ENCODE assay signal across 8 cellular contexts in genomic region chr10:101694674-101695403, GRCh38. TPM values are rescaled to one million over a fixed set of nuclear protein-coding genes. Genes with fewer than 3 reads are reported as not detected.
DNase-seq lines count a peak whose midpoint lies in the region; ATAC-seq, FAIRE-seq and TF ChIP-seq lines count a peak whose summit lies in the region.

TSS of gene FBXW4 (minus strand) at chr10:101695170. CDS start at chr10:101695105, 65 bp downstream.

- H3K9me3 Mint-ChIP-seq in astrocyte (ENCODE audit: unreplicated experiment), result no peaks in the 10 kb centered on the region

- H3K36me3 ChIP-seq in HUES48 (ENCODE audit: control insufficient read depth, insufficient read depth, low read length) (no peaks in the 10 kb centered on the region), astrocyte (ENCODE audit: insufficient read depth, low read length) (no peaks in the 10 kb centered on the region), hepatocyte (replicated peaks; ENCODE audit: insufficient read depth, low read depth) (no peaks in the 10 kb centered on the region)

- peaks cover 18% of the 10 kb centered on the region for H3K4me1 Mint-ChIP-seq in astrocyte (ENCODE audit: low read depth, unreplicated experiment)

- peak within 1 kb of the TSS; percentile 95 for H3K27ac Mint-ChIP-seq in astrocyte (ENCODE audit: unreplicated experiment)

- peak; percentile 24 for DNase-seq in DMS114 treated with DMSO at 0.1 percent for 48 hours (lab: John Stamatoyannopoulos, UW; ENCODE audit: unreplicated experiment)
- peak; percentile 23 for DNase-seq in astrocyte (ENCODE audit: low read depth)
- peak; percentile 79 for DNase-seq in hepatocyte (ENCODE audit: low spot score)
- no peak for DNase-seq in retinal pigment epithelial cell (ENCODE audit: low read depth)
- no peak for DNase-seq in NCI-H2029 treated with DMSO at 0.1 percent for 48 hours (lab: John Stamatoyannopoulos, UW)

- TF ChIP-seq CTCF in astrocyte (IDR thresholded peaks at IDR 0.05; ENCODE audit: insufficient read depth, low read depth, low read length) (no peak), hepatocyte (IDR thresholded peaks at IDR 0.05; ENCODE audit: poor library complexity) (no peak), retinal pigment epithelial cell (conservative IDR thresholded peaks at IDR 0.05; ENCODE audit: low read depth, low read length) (no peak)

- H3K4me3 Mint-ChIP-seq in astrocyte (ENCODE audit: unreplicated experiment), result peak within 1 kb of the TSS; percentile 89

- peak within 1 kb of the TSS; percentile 92 for H3K27ac ChIP-seq in HUES48 (ENCODE audit: low read depth, low read length)
- H3K27ac ChIP-seq in astrocyte (ENCODE audit: low read depth, low read length), result peak within 1 kb of the TSS; percentile 90
- H3K27ac ChIP-seq in hepatocyte, result peak within 1 kb of the TSS; percentile 100

- peaks cover 49% of the 10 kb centered on the region for H3K79me2 ChIP-seq in astrocyte (ENCODE audit: insufficient read depth, low read length)
- H3K79me2 ChIP-seq in hepatocyte, result peaks cover 56% of the 10 kb centered on the region

- 5% methylated on average over 39 of the region's 70 CpGs for WGBS in hepatocyte (ENCODE audit: low lambda C conversion rate, missing lambda C conversion rate)

- H3K9me2 ChIP-seq in hepatocyte (replicated peaks; ENCODE audit: insufficient read depth), result no peaks in the 10 kb centered on the region

- peak within 1 kb of the TSS; percentile 97 for H2AFZ ChIP-seq in astrocyte (ENCODE audit: low read depth, low read length)
- H2AFZ ChIP-seq in hepatocyte, result peak within 1 kb of the TSS; percentile 69

- peak within 1 kb of the TSS; percentile 93 for H3K9ac ChIP-seq in HUES48 (ENCODE audit: low read depth, low read length)
- H3K9ac ChIP-seq in astrocyte (ENCODE audit: low read length), result peak within 1 kb of the TSS; percentile 99

- intact Hi-C loops in T-helper 2 cell treated with Interferon-gamma antibody and Interleukin-4, amounts not matched to agents 100 ng/mL and 5 ng/mL, for 36 hours (cut with micrococcal nuclease), result loop anchor here (10.0 kb wide), 1 partner anchor 90 kb away; the partner anchor contains the start of gene NPM3

- H3K9me3 ChIP-seq in HUES48 (ENCODE audit: control insufficient read depth, insufficient read depth, low read length), result no peaks in the 10 kb centered on the region
- H3K9me3 ChIP-seq in astrocyte (ENCODE audit: insufficient read depth, low read depth, low read length), result no peaks in the 10 kb centered on the region
- no peaks in the 10 kb centered on the region for H3K9me3 ChIP-seq in hepatocyte (ENCODE audit: low read depth)

- H3K4me2 ChIP-seq in astrocyte (ENCODE audit: low read length), result peak within 1 kb of the TSS; percentile 98
- peak within 1 kb of the TSS; percentile 83 for H3K4me2 ChIP-seq in hepatocyte

- H3K27me3 Mint-ChIP-seq in astrocyte (ENCODE audit: low read depth, unreplicated experiment), result no peaks in the 10 kb centered on the region

- H3K4me3 ChIP-seq in HUES48 (ENCODE audit: low read depth, low read length) (peak within 1 kb of the TSS; percentile 91), astrocyte (ENCODE audit: insufficient read depth, low read depth, low read length) (peak within 1 kb of the TSS; percentile 78), hepatocyte (peak within 1 kb of the TSS; percentile 98), retinal pigment epithelial cell (ENCODE audit: low read length) (peak within 1 kb of the TSS; percentile 80)

- FAIRE-seq in astrocyte (lab: Jason Lieb, UNC), result no peak

- H4K20me1 ChIP-seq in astrocyte (ENCODE audit: insufficient read depth, low read length) (no peaks in the 10 kb centered on the region), hepatocyte (ENCODE audit: insufficient read depth, poor library complexity, severe bottlenecking) (peaks cover 21% of the 10 kb centered on the region)

- ATAC-seq in GM21367 (IDR thresholded peaks at IDR 0.05; ENCODE audit: unreplicated experiment), result peak; percentile 68

- H3K27me3 ChIP-seq in HUES48 (ENCODE audit: control insufficient read depth, insufficient read depth, low read length) (peaks cover 2% of the 10 kb centered on the region; the same call in 1 of the 2 replicates), astrocyte (ENCODE audit: insufficient read depth, low read length) (no peaks in the 10 kb centered on the region), hepatocyte (no peaks in the 10 kb centered on the region)

- peaks cover 20% of the 10 kb centered on the region for H3K4me1 ChIP-seq in HUES48 (ENCODE audit: control insufficient read depth, insufficient read depth, low read length)
- H3K4me1 ChIP-seq in astrocyte (ENCODE audit: insufficient read depth, low read length), result peaks cover 4% of the 10 kb centered on the region
- peaks cover 32% of the 10 kb centered on the region for H3K4me1 ChIP-seq in hepatocyte (ENCODE audit: insufficient read depth)

- H3K36me3 Mint-ChIP-seq in astrocyte (ENCODE audit: low read depth, unreplicated experiment), result no peaks in the 10 kb centered on the region

RNA-seq across cellular contexts. Expression of gene FBXW4, which starts in this region (rescaled TPM):
- 37.3 and 40.7 TPM in 2 replicates for total RNA-seq in T-helper 2 cell treated with Interferon-gamma antibody and Interleukin-4, amounts not matched to agents 100 ng/mL and 5 ng/mL, for 36 hours
- total RNA-seq in astrocyte (21.9 and 24.1 TPM in 2 replicates), hepatocyte (28.5 and 32.7 TPM in 2 replicates)
- polyA plus RNA-seq in hepatocyte, result 13.1 and 15.5 TPM in 2 replicates

Comparison
In these comparisons a context has a peak if more than half of its experiments do, and no peak if none do; other contexts are left out.
1. DNase-seq: peak in DMS114 treated with DMSO at 0.1 percent for 48 hours (single experiment), astrocyte (single experiment) and hepatocyte (single experiment); none in retinal pigment epithelial cell (single experiment) and NCI-H2029 treated with DMSO at 0.1 percent for 48 hours (single experiment).
2. Peak in every context shown above with its lines, with median percentiles within 50 percentile points of each other: H3K27ac ChIP-seq and H3K4me3 ChIP-seq.